Comparison of ENCODE assay signal across 8 cellular contexts in the genomic region with DNA sequence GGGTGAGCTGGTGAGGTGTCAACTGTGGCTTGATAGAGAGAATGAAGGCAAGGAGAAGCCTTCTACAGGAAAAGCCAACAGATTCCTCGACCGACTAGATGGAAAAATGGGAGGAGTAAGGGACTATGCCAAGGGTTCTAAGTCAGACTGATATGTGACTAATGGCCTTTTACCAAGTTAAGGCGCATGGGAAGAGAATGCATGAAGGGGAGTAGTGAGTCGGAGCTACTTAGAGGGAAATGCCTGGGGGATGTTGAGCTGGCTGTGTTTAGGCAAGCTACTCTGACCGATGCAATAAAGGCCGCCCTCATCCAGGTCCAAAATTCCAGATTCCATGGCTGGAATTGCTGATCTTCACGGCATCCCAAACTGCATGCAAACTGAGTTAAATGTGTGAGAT. TPM values are rescaled to one million over a fixed set of nuclear protein-coding genes. Genes with fewer than 3 reads are reported as not detected.
DNase-seq lines count a peak whose midpoint lies in the region; ATAC-seq and TF ChIP-seq lines count a peak whose summit lies in the region.

No MANE protein-coding gene starts in this region.

- H4K20me1 ChIP-seq in mammary epithelial cell (ENCODE audit: insufficient read depth, low read length) = no peaks in the 10 kb centered on the region

- H3K4me1 ChIP-seq in mammary epithelial cell (ENCODE audit: insufficient read depth, low read length) (no peaks in the 10 kb centered on the region), mucosa of descending colon (ENCODE audit: low read depth) (no peaks in the 10 kb centered on the region)

- intact Hi-C loops in mammary epithelial cell (cut with micrococcal nuclease) (no loop called here), mucosa of descending colon (cut with DNase I, micrococcal nuclease) (no loop called here)

- no peaks in the 10 kb centered on the region for H3K36me3 ChIP-seq in mammary epithelial cell (ENCODE audit: insufficient read depth, low read length)
- no peaks in the 10 kb centered on the region for H3K36me3 ChIP-seq in mucosa of descending colon (ENCODE audit: low read depth)

- H3K4me3 ChIP-seq in mammary epithelial cell (replicated peaks in 1 of 3; ENCODE audit: insufficient read depth in 1 of 3, low read depth in 2 of 3, low read length in 3 of 3) = no peak overlapping the region
- no peak overlapping the region for H3K4me3 ChIP-seq in mucosa of descending colon

- no peaks in the 10 kb centered on the region for H3K27me3 ChIP-seq in mammary epithelial cell (ENCODE audit: insufficient read depth, low read length)

- H2AFZ ChIP-seq in mammary epithelial cell (ENCODE audit: low read depth, low read length) = no peak overlapping the region

- H3K9ac ChIP-seq in mammary epithelial cell (ENCODE audit: insufficient read depth, low read length) = no peak overlapping the region

- CTCF ChIA-PET in mammary epithelial cell (lab: Charles Lee; ENCODE audit: low non-redundant PET) = no interaction called here

- dilution Hi-C loops in mammary epithelial cell (cut with HindIII; ENCODE audit: low sequenced_read_pairs) = no loop called here

- in situ Hi-C loops in mammary epithelial cell (cut with MboI; ENCODE audit: low sequenced_read_pairs in 2 of 2) = no loop called here

- peak; percentile 45 for ATAC-seq in mucosa of descending colon
- ATAC-seq in GM18868 (IDR thresholded peaks at IDR 0.05; ENCODE audit: unreplicated experiment) = no peak

- DNase-seq in AG08395 (ENCODE audit: low spot score) (peak; percentile 46), HK-2 (ENCODE audit: unreplicated experiment) (peak; percentile 53), mammary epithelial cell (peak; percentile 20), mucosa of descending colon (no peak), anterior cingulate cortex (lab: John Stamatoyannopoulos, UW) (no peak), NCI-H69 (lab: John Stamatoyannopoulos, UW) (no peak), NCI-H2171 treated with DMSO at 0.1 percent for 48 hours (lab: John Stamatoyannopoulos, UW) (no peak)

- TF ChIP-seq CTCF in mammary epithelial cell (conservative IDR thresholded peaks at IDR 0.05 in 1 of 2, IDR thresholded peaks at IDR 0.05 in 1 of 2; ENCODE audit: extremely low read depth in 1 of 2, insufficient read depth in 1 of 2, low read depth in 1 of 2, low read length in 2 of 2) (no peak), mucosa of descending colon (IDR thresholded peaks at IDR 0.05) (no peak)

- 27% methylated on average over 5 of the region's 7 CpGs for WGBS in mammary epithelial cell (ENCODE audit: low coverage, missing lambda C conversion rate)

- H3K27ac ChIP-seq in mammary epithelial cell (ENCODE audit: insufficient read depth, low read depth, low read length) = no peak overlapping the region

- H3K9me3 ChIP-seq in mammary epithelial cell (replicated peaks; ENCODE audit: insufficient read depth, low read length) = peaks cover 3% of the 10 kb centered on the region
- H3K9me3 ChIP-seq in mucosa of descending colon = no peaks in the 10 kb centered on the region

- BruUV-seq in mammary epithelial cell (replicated peaks; lab: Mats Ljungman, UMichigan) = no TSS peak

- H3K79me2 ChIP-seq in mammary epithelial cell (ENCODE audit: insufficient read depth, low read length) = no peaks in the 10 kb centered on the region

- H3K4me2 ChIP-seq in mammary epithelial cell (ENCODE audit: insufficient read depth, low read depth, low read length) = no peak overlapping the region

RNA-seq across cellular contexts. Expression of a gene that starts 48.2 kb away (rescaled TPM):
- total RNA-seq in mammary epithelial cell (not detected), mucosa of descending colon (1 to 10 TPM; 2.9 to 8.4 (median 8.1) TPM)
- polyA plus RNA-seq in mammary epithelial cell = not detected
- not detected for polyA minus RNA-seq in mammary epithelial cell

Comparison
In these comparisons a context has a peak if more than half of its experiments do, and no peak if none do; other contexts are left out.
1. DNase-seq: peak in AG08395 (single experiment), HK-2 (single experiment) and mammary epithelial cell (single experiment); none in mucosa of descending colon (0 of 3), anterior cingulate cortex (0 of 58), NCI-H69 (single experiment) and NCI-H2171 treated with DMSO at 0.1 percent for 48 hours (single experiment).